In genomic region chr6:156840606-156841005, GRCh38 we compare ENCODE assay signal across 14 cellular contexts.
DNase-seq lines count a peak whose midpoint lies in the region; ATAC-seq, FAIRE-seq and TF ChIP-seq lines count a peak whose summit lies in the region.
"Had no signal": no experiment of that assay in that cellular context is flagged by ENCODE, and none has a peak within 500 bp of the region (broad histone marks: within the 10 kb centered on the region; RNA-seq: fewer than 3 reads in every experiment).

No MANE protein-coding gene starts in this region.

- intact Hi-C loops in mucosa of descending colon (cut with DNase I, micrococcal nuclease) (no loop called here), posterior vena cava (cut with DNase I) (no loop called here)

- H3K36me3 Mint-ChIP-seq in astrocyte (ENCODE audit: low read depth, unreplicated experiment) = peaks cover 2% of the 10 kb centered on the region
- peaks cover 0 to 27% (median 10%) of the 10 kb centered on the region in 3 donors for H3K36me3 Mint-ChIP-seq in CD8-positive, alpha-beta memory T cell

- peak overlapping the region; percentile 72 for H3K27ac ChIP-seq in AG04450 (ENCODE audit: low read depth, low read length)
- peak overlapping the region; percentile 80 for H3K27ac ChIP-seq in astrocyte (ENCODE audit: low read depth, low read length)
- H3K27ac ChIP-seq in CD8-positive, alpha-beta memory T cell (ENCODE audit: low read depth, low read length) = no peak overlapping the region
- H3K27ac ChIP-seq: esophagus muscularis mucosa had no signal

- H3K9me3 Mint-ChIP-seq in astrocyte (ENCODE audit: unreplicated experiment) = no peaks in the 10 kb centered on the region
- H3K9me3 Mint-ChIP-seq in CD8-positive, alpha-beta memory T cell = no peaks in the 10 kb centered on the region
- H3K9me3 Mint-ChIP-seq: activated CD4-positive, alpha-beta memory T cell treated with anti-CD3 and anti-CD28 coated beads for 36 hours had no signal

- H3K4me2 ChIP-seq in astrocyte (ENCODE audit: low read length) = peak overlapping the region; percentile 71

- peak; percentile 16 for ATAC-seq in mucosa of descending colon

- H3K79me2 ChIP-seq in astrocyte (ENCODE audit: insufficient read depth, low read length) = peaks cover 97% of the 10 kb centered on the region

- no peaks in the 10 kb centered on the region for H3K36me3 ChIP-seq in astrocyte (ENCODE audit: insufficient read depth, low read length)
- H3K36me3 ChIP-seq in mucosa of descending colon (ENCODE audit: low read depth) = no peaks in the 10 kb centered on the region
- H3K36me3 ChIP-seq in CD8-positive, alpha-beta memory T cell (ENCODE audit: insufficient read depth, low read length) = no peaks in the 10 kb centered on the region

- POLR2A ChIA-PET in AG04450 (lab: Yijun Ruan, JAX) = interaction anchor here (0.6 kb wide), 1 partner anchor 39 kb away, joined by 3 read pairs; no protein-coding TSS in a partner anchor
- POLR2A ChIA-PET in CD8-positive, alpha-beta memory T cell (lab: Charles Lee) = no interaction called here

- no peaks in the 10 kb centered on the region for H3K27me3 Mint-ChIP-seq in astrocyte (ENCODE audit: low read depth, unreplicated experiment)
- no peaks in the 10 kb centered on the region for H3K27me3 Mint-ChIP-seq in CD8-positive, alpha-beta memory T cell
- H3K27me3 Mint-ChIP-seq: activated CD4-positive, alpha-beta memory T cell treated with anti-CD3 and anti-CD28 coated beads for 36 hours had no signal

- CTCF ChIA-PET in AG04450 (lab: Charles Lee) = no interaction called here
- CTCF ChIA-PET in CD8-positive, alpha-beta memory T cell (lab: Charles Lee) = no interaction called here

- H3K9me3 ChIP-seq in AG04450 (ENCODE audit: control insufficient read depth, insufficient read depth, low read length) (no peaks in the 10 kb centered on the region), astrocyte (ENCODE audit: insufficient read depth, low read depth, low read length) (no peaks in the 10 kb centered on the region), mucosa of descending colon (no peaks in the 10 kb centered on the region)
- H3K9me3 ChIP-seq in CD8-positive, alpha-beta memory T cell (ENCODE audit: low read length) = no peaks in the 10 kb centered on the region
- H3K9me3 ChIP-seq: esophagus muscularis mucosa had no signal

- peak; percentile 31 for FAIRE-seq in GM19239 (lab: Jason Lieb, UNC)
- FAIRE-seq in astrocyte (lab: Jason Lieb, UNC) = no peak
- FAIRE-seq: keratinocyte had no signal

- TF ChIP-seq CTCF in AG04450 (IDR thresholded peaks at IDR 0.05; ENCODE audit: low read depth, low read length) (no peak), astrocyte (IDR thresholded peaks at IDR 0.05; ENCODE audit: insufficient read depth, low read depth, low read length) (no peak), mucosa of descending colon (IDR thresholded peaks at IDR 0.05) (no peak)

- H4K20me1 ChIP-seq in astrocyte (ENCODE audit: insufficient read depth, low read length) = peaks cover 75% of the 10 kb centered on the region

- H3K4me3 ChIP-seq in AG04450 (ENCODE audit: low read depth, low read length) (no peak overlapping the region), astrocyte (ENCODE audit: insufficient read depth, low read depth, low read length) (peak overlapping the region; percentile 14), mucosa of descending colon (no peak overlapping the region)
- H3K4me3 ChIP-seq in CD8-positive, alpha-beta memory T cell (ENCODE audit: low read length) = no peak overlapping the region
- H3K4me3 ChIP-seq: esophagus muscularis mucosa had no signal

- no peak overlapping the region for H2AFZ ChIP-seq in astrocyte (ENCODE audit: low read depth, low read length)

- no peak for DNase-seq in AG04450 (ENCODE audit: low read depth, low spot score)
- no peak for DNase-seq in GM19239 (ENCODE audit: insufficient read length, low spot score)
- DNase-seq in astrocyte (ENCODE audit: low read depth) = no peak
- DNase-seq in mucosa of descending colon = no peak
- DNase-seq in Kasumi-1 (lab: John Stamatoyannopoulos, UW) = no peak
- DNase-seq in CD8-positive, alpha-beta memory T cell = no peak
- no peak for DNase-seq in posterior vena cava (ENCODE audit: low spot score)
- no peak for DNase-seq in cerebellum (ENCODE audit: low spot score)
- DNase-seq: activated CD4-positive, alpha-beta memory T cell treated with anti-CD3 and anti-CD28 coated beads for 36 hours; aorta; NCI-H1105 treated with DMSO at 0.1 percent for 48 hours; stimulated activated CD4-positive, alpha-beta T cell treated with anti-CD3 and anti-CD28 coated beads, Interleukin-2, amount 100 ng/mL, for 24 hours had no signal

- peak overlapping the region; percentile 63 for H3K9ac ChIP-seq in astrocyte (ENCODE audit: low read length)

- H3K27ac Mint-ChIP-seq in astrocyte (ENCODE audit: unreplicated experiment) = peak overlapping the region; percentile 38
- H3K27ac Mint-ChIP-seq in CD8-positive, alpha-beta memory T cell = peak overlapping the region in 1 of 8 donors; percentile 52
- H3K27ac Mint-ChIP-seq: activated CD4-positive, alpha-beta memory T cell treated with anti-CD3 and anti-CD28 coated beads for 36 hours had no signal

- H3K4me3 Mint-ChIP-seq in astrocyte (ENCODE audit: unreplicated experiment) = no peak overlapping the region
- peak overlapping the region in 2 of 7 donors; percentile 4 to 6 for H3K4me3 Mint-ChIP-seq in CD8-positive, alpha-beta memory T cell
- H3K4me3 Mint-ChIP-seq: activated CD4-positive, alpha-beta memory T cell treated with anti-CD3 and anti-CD28 coated beads for 36 hours had no signal

- H3K27me3 ChIP-seq in AG04450 (ENCODE audit: control insufficient read depth, insufficient read depth, low read length) = no peaks in the 10 kb centered on the region
- no peaks in the 10 kb centered on the region for H3K27me3 ChIP-seq in astrocyte (ENCODE audit: insufficient read depth, low read length)
- no peaks in the 10 kb centered on the region for H3K27me3 ChIP-seq in CD8-positive, alpha-beta memory T cell (ENCODE audit: insufficient read depth, low read length, poor library complexity, severe bottlenecking)
- H3K27me3 ChIP-seq: esophagus muscularis mucosa had no signal

- H3K4me1 ChIP-seq in astrocyte (ENCODE audit: insufficient read depth, low read length) = peaks cover 17% of the 10 kb centered on the region
- peaks cover 6% of the 10 kb centered on the region for H3K4me1 ChIP-seq in mucosa of descending colon (ENCODE audit: low read depth)
- peaks cover 22% of the 10 kb centered on the region for H3K4me1 ChIP-seq in CD8-positive, alpha-beta memory T cell (ENCODE audit: insufficient read depth, low read length)

- H3K4me1 Mint-ChIP-seq in astrocyte (ENCODE audit: low read depth, unreplicated experiment) = peaks cover 38% of the 10 kb centered on the region
- peaks cover 67 to 90% (median 84%) of the 10 kb centered on the region in 3 donors for H3K4me1 Mint-ChIP-seq in CD8-positive, alpha-beta memory T cell
